In genomic region chr3:85228966-85229365, GRCh38 we compare ENCODE assay signal across 1 cellular context.
TF ChIP-seq lines count a peak whose summit lies in the region.

No MANE protein-coding gene starts in this region.

TF ChIP-seq in WTC11, 78 proteins besides CTCF, POLR2A, EP300 and RAD21 (continued from another document):
- TF ChIP-seq GABPB1 (CRISPR knock-in tag; IDR thresholded peaks at IDR 0.05): no peak
- TF ChIP-seq AFF4 (CRISPR knock-in tag; IDR thresholded peaks at IDR 0.05; ENCODE audit: borderline replicate concordance): no peak
- no peak for TF ChIP-seq NR1H2 (CRISPR knock-in tag; IDR thresholded peaks at IDR 0.05)
- TF ChIP-seq ETV6 (CRISPR knock-in tag; IDR thresholded peaks at IDR 0.05): no peak
- TF ChIP-seq ZBTB21 (CRISPR knock-in tag; IDR thresholded peaks at IDR 0.05; ENCODE audit: borderline replicate concordance): no peak
- TF ChIP-seq ZNF512 (CRISPR knock-in tag; IDR thresholded peaks at IDR 0.05; ENCODE audit: borderline replicate concordance): no peak
- TF ChIP-seq ATF1 (CRISPR knock-in tag; IDR thresholded peaks at IDR 0.05): no peak
- no peak for TF ChIP-seq E2F4 (CRISPR knock-in tag; IDR thresholded peaks at IDR 0.05; ENCODE audit: borderline replicate concordance, low read depth)
- TF ChIP-seq ATF2 (CRISPR knock-in tag; IDR thresholded peaks at IDR 0.05; ENCODE audit: borderline replicate concordance, low read depth): no peak
- no peak for TF ChIP-seq RELA (CRISPR knock-in tag; IDR thresholded peaks at IDR 0.05; ENCODE audit: borderline replicate concordance)
- TF ChIP-seq ZBTB43 (CRISPR knock-in tag; IDR thresholded peaks at IDR 0.05): no peak
- no peak for TF ChIP-seq CREM (CRISPR knock-in tag; IDR thresholded peaks at IDR 0.05)
- no peak for TF ChIP-seq SP1 (CRISPR knock-in tag; conservative IDR thresholded peaks at IDR 0.05)
- TF ChIP-seq ESRRA (CRISPR knock-in tag; IDR thresholded peaks at IDR 0.05; ENCODE audit: borderline replicate concordance): no peak
- no peak for TF ChIP-seq ZNF232 (CRISPR knock-in tag; IDR thresholded peaks at IDR 0.05)
